Comparison of ENCODE assay signal across 34 cellular contexts in genomic region chr7:15049157-15049556, GRCh38.
"Had no signal": no experiment of that assay in that cellular context is flagged by ENCODE, and none has a peak within 500 bp of the region (broad histone marks: within the 10 kb centered on the region; RNA-seq: fewer than 3 reads in every experiment).

No MANE protein-coding gene starts in this region.

- H3K36me3 ChIP-seq: MG63 had no signal

- DNase-seq: Karpas-422, Kasumi-1, MG63, MM.1S, MV-4-11, NCI-H1048, NCI-H1092 treated with DMSO at 0.1 percent for 48 hours, NCI-H1105, NCI-H1105 treated with DMSO at 0.1 percent for 48 hours, NCI-H1417, NCI-H1417 treated with DMSO at 0.1 percent for 48 hours, NCI-H1436, NCI-H1436 treated with DMSO at 0.1 percent for 48 hours, NCI-H146, NCI-H1694, NCI-H1694 treated with DMSO at 0.1 percent for 48 hours, NCI-H187, NCI-H187 treated with DMSO at 0.1 percent for 48 hours, NCI-H1930, NCI-H2029, NCI-H2029 treated with DMSO at 0.1 percent for 48 hours, NCI-H2081, NCI-H2081 treated with DMSO at 0.1 percent for 48 hours, NCI-H2107, NCI-H2171, NCI-H2171 treated with DMSO at 0.1 percent for 48 hours, NCI-H2227 treated with DMSO at 0.1 percent for 48 hours, NCI-H226, NCI-H345, NCI-H446, NCI-H446 treated with DMSO at 0.1 percent for 48 hours, NCI-H510A, NCI-H510A treated with DMSO at 0.1 percent for 48 hours had no signal

- H3K4me2 ChIP-seq: KMS-11 had no signal

- H3K27ac ChIP-seq: KMS-11 had no signal

- H3K9ac ChIP-seq: KMS-11 had no signal

- H3K27me3 ChIP-seq: MG63 had no signal

- H3K4me3 ChIP-seq: MG63 had no signal
